8 cellular contexts compared by ENCODE assay signal in the genomic region with DNA sequence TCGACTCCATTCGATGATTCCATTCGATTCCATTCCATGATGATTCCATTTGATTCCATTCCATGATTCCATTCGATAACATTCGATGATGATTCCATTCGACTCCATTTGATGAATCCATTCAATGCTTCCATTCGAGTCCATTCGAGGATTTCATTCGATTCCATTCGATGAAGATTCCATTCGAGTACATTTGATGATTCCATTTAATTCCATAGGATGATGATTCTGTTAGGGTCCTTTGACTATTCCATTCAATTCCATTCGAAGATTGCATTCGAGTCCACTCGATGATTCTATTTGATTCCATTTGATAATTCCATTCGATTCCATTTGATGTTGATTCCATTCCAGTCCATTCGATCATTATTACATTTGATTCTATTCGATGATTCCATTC.
DNase-seq lines count a peak whose midpoint lies in the region; ATAC-seq, FAIRE-seq and TF ChIP-seq lines count a peak whose summit lies in the region.
"Not testable (repeated sequence)": the region's sequence is repeated elsewhere in the genome, so short reads cannot be mapped to it uniquely, and the experiment has no call there.

No MANE protein-coding gene starts in this region.

- not testable (repeated sequence) for H3K27me3 ChIP-seq in bronchial epithelial cell (ENCODE audit: control insufficient read depth, insufficient read depth, low read length); HepG2 (ENCODE audit: control insufficient read depth in 1 of 2, insufficient read depth in 2 of 2, low read length in 2 of 2)

- intact Hi-C loops in HepG2 (cut with micrococcal nuclease; ENCODE audit: unreplicated experiment) = not testable (repeated sequence)

- WGBS in HepG2 (ENCODE audit: low lambda C conversion rate) = 38% methylated on average over 17 of the region's 17 CpGs

- H3K9me3 ChIP-seq in HepG2 (ENCODE audit: low read length) = peaks cover 28% of the 10 kb centered on the region

- not testable (repeated sequence) for BruUV-seq in HepG2 (replicated peaks; lab: Mats Ljungman, UMichigan)

- CTCF ChIA-PET in HepG2 (lab: Yijun Ruan, JAX; ENCODE audit: low intra/inter-chr PET ratio, low total read pairs) = not testable (repeated sequence)

- H3K4me3 ChIP-seq in bronchial epithelial cell (ENCODE audit: low read depth, low read length); epithelial cell of esophagus (ENCODE audit: low read length); fibroblast of villous mesenchyme (ENCODE audit: low read depth, low read length); HepG2 (replicated peaks in 1 of 3; ENCODE audit: insufficient read depth in 1 of 3, low read depth in 2 of 3, low read length in 3 of 3): not testable (repeated sequence)

- POLR2A ChIA-PET in HepG2 (lab: Yijun Ruan, JAX) = not testable (repeated sequence)

- FAIRE-seq in bronchial epithelial cell (lab: Jason Lieb, UNC); HepG2 (lab: Jason Lieb, UNC): not testable (repeated sequence)

- TF ChIP-seq POLR2A in HepG2 (IDR thresholded peaks at IDR 0.05; ENCODE audit: insufficient read depth in 1 of 2, low read depth in 2 of 2, low read length in 2 of 2) = not testable (repeated sequence)

- H3K4me2 ChIP-seq in HepG2 (ENCODE audit: low read depth, low read length) = not testable (repeated sequence)

- not testable (repeated sequence) for TF ChIP-seq RAD21 in HepG2 (CRISPR knock-in tag; IDR thresholded peaks at IDR 0.05)

- H3K27ac ChIP-seq in HepG2 (ENCODE audit: extremely low read length, insufficient read depth, low read length) = not testable (repeated sequence)

- H3K9ac ChIP-seq in HepG2 (ENCODE audit: insufficient read depth, low read depth, low read length) = not testable (repeated sequence)

- H2AFZ ChIP-seq in HepG2 (ENCODE audit: low read length) = not testable (repeated sequence)

- TF ChIP-seq CTCF in bronchial epithelial cell (IDR thresholded peaks at IDR 0.05; ENCODE audit: insufficient read depth, low read length, severe bottlenecking); epithelial cell of esophagus (IDR thresholded peaks at IDR 0.05; ENCODE audit: insufficient read depth, low read depth, low read length, missing control alignments); fibroblast of villous mesenchyme (IDR thresholded peaks at IDR 0.05; ENCODE audit: insufficient read depth, low read depth, low read length); HepG2 (CRISPR knock-in tag; IDR thresholded peaks at IDR 0.05): not testable (repeated sequence)

- not testable (repeated sequence) for H3K36me3 ChIP-seq in bronchial epithelial cell (ENCODE audit: control insufficient read depth, insufficient read depth, low read length); HepG2 (replicated peaks in 1 of 2; ENCODE audit: control insufficient read depth in 1 of 2, insufficient read depth in 2 of 2, low read length in 2 of 2)

- DNase-seq in Ammon's horn (ENCODE audit: low spot score) (peak; percentile 4), KBM-7 (peak; percentile 7), SK-N-DZ (ENCODE audit: low spot score) (peak; percentile 26), bronchial epithelial cell (ENCODE audit: low read depth) (peak; percentile 21), epithelial cell of esophagus (ENCODE audit: low read depth) (peak; percentile 3), fibroblast of villous mesenchyme (ENCODE audit: low read depth) (peak; percentile 1), HepG2 (ENCODE audit: low spot score) (peak; percentile 21), pons (ENCODE audit: low spot score) (peak; percentile 38)

- H3K4me1 ChIP-seq in HepG2 (ENCODE audit: insufficient read depth, low read length) = not testable (repeated sequence)

- TF ChIP-seq EP300 in HepG2 (IDR thresholded peaks at IDR 0.05; ENCODE audit: low read depth in 2 of 2, low read length in 2 of 2); HepG2 (CRISPR knock-in tag; IDR thresholded peaks at IDR 0.05; ENCODE audit: borderline replicate concordance): not testable (repeated sequence)

- not testable (repeated sequence) for H4K20me1 ChIP-seq in HepG2 (ENCODE audit: insufficient read depth, low read length)

- not testable (repeated sequence) for ATAC-seq in HepG2

- in situ Hi-C loops in KBM-7 (cut with MboI; ENCODE audit: low pct_unique_long_range_greater_than_20kb, low sequenced_read_pairs); HepG2 (cut with HindIII; ENCODE audit: extremely low pct_ligation_motif_present, low pct_unique_long_range_greater_than_20kb): not testable (repeated sequence)

- not testable (repeated sequence) for H3K79me2 ChIP-seq in HepG2 (ENCODE audit: insufficient read depth, low read length)
